16 cellular contexts compared by ENCODE assay signal in genomic region chr11:33463059-33463458, GRCh38.
DNase-seq lines count a peak whose midpoint lies in the region; ATAC-seq, FAIRE-seq and TF ChIP-seq lines count a peak whose summit lies in the region.
"Had no signal": no experiment of that assay in that cellular context is flagged by ENCODE, and none has a peak within 500 bp of the region (broad histone marks: within the 10 kb centered on the region; RNA-seq: fewer than 3 reads in every experiment).

No MANE protein-coding gene starts in this region.

- POLR2A ChIA-PET in endothelial cell of umbilical vein (lab: Charles Lee): no interaction called here

- H3K36me3 ChIP-seq in GM23248 (ENCODE audit: low read depth) (no peaks in the 10 kb centered on the region), endothelial cell of umbilical vein (ENCODE audit: control insufficient read depth in 2 of 2, extremely low read depth in 1 of 2, insufficient read depth in 2 of 2, low read length in 2 of 2) (no peaks in the 10 kb centered on the region)
- H3K36me3 ChIP-seq: SJSA1 had no signal

- BruUV-seq in endothelial cell of umbilical vein (replicated peaks; lab: Mats Ljungman, UMichigan): no TSS peak

- H2AFZ ChIP-seq in GM23248 (no peak overlapping the region), endothelial cell of umbilical vein (ENCODE audit: low read depth, low read length) (no peak overlapping the region)

- H4K20me1 ChIP-seq in GM23248 (ENCODE audit: insufficient read depth): no peaks in the 10 kb centered on the region
- peaks cover 2% of the 10 kb centered on the region for H4K20me1 ChIP-seq in endothelial cell of umbilical vein (replicated peaks; ENCODE audit: control insufficient read depth, extremely low read depth, insufficient read depth, low read length)

- 38 to 43% methylated on average over 4 of the region's 4 CpGs for WGBS in GM23248 (ENCODE audit: low coverage in 1 of 2, low lambda C conversion rate in 2 of 2, missing lambda C conversion rate in 2 of 2), 2 experiments

- DNase-seq in GM23248 (peak; percentile 70), T1000 (lab: John Stamatoyannopoulos, UW) (peak; percentile 2), endothelial cell of umbilical vein (ENCODE audit: low read depth, low spot score) (peak; percentile 47), pulmonary artery endothelial cell (ENCODE audit: low read depth, low spot score) (peak; percentile 53), cerebellar cortex (ENCODE audit: low spot score) (no peak)
- DNase-seq in activated naive CD4-positive, alpha-beta T cell (lab: John Stamatoyannopoulos, UW): no peak
- DNase-seq: KG1, NCI-H1092 treated with DMSO at 0.1 percent for 48 hours, NCI-H2081 treated with DMSO at 0.1 percent for 48 hours, NCI-H510A, NCI-H82, PC-3 had no signal

- H3K9me2 ChIP-seq in GM23248 (ENCODE audit: insufficient read depth): no peaks in the 10 kb centered on the region

- FAIRE-seq in endothelial cell of umbilical vein (lab: Jason Lieb, UNC): peak; percentile 74
- FAIRE-seq: H1 had no signal

- H3K27ac ChIP-seq in GM23248 (no peak overlapping the region), endothelial cell of umbilical vein (ENCODE audit: insufficient read depth, low read depth, low read length) (no peak overlapping the region)
- H3K27ac ChIP-seq: C4-2B, SJSA1 had no signal

- no peak overlapping the region for H3K4me2 ChIP-seq in GM23248 (ENCODE audit: unreplicated experiment)
- no peak overlapping the region for H3K4me2 ChIP-seq in endothelial cell of umbilical vein (ENCODE audit: insufficient read depth, low read length)

- in situ Hi-C loops in GM23248 (cut with MboI): no loop called here

- no peak for TF ChIP-seq CTCF in endothelial cell of umbilical vein (IDR thresholded peaks at IDR 0.05; ENCODE audit: extremely low read depth in 1 of 2, insufficient read depth in 1 of 2, low read depth in 1 of 2, low read length in 2 of 2)

- H3K9me1 ChIP-seq in endothelial cell of umbilical vein (replicated peaks; ENCODE audit: control insufficient read depth, extremely low read depth, insufficient read depth, low read length): no peaks in the 10 kb centered on the region

- dilution Hi-C loops in endothelial cell of umbilical vein (cut with MboI; ENCODE audit: extremely low pct_ligation_motif_present, low sequenced_read_pairs): no loop called here

- H3K4me1 ChIP-seq in GM23248 (ENCODE audit: insufficient read depth) (peaks cover 33% of the 10 kb centered on the region), endothelial cell of umbilical vein (ENCODE audit: control insufficient read depth, extremely low read depth, insufficient read depth, low read length) (peaks cover 5% of the 10 kb centered on the region)
- H3K4me1 ChIP-seq: SJSA1 had no signal

- peaks cover 94% of the 10 kb centered on the region for H3K79me2 ChIP-seq in GM23248 (ENCODE audit: insufficient read depth)
- H3K79me2 ChIP-seq in endothelial cell of umbilical vein (ENCODE audit: control insufficient read depth, insufficient read depth, low read length): peaks cover 28% of the 10 kb centered on the region

- intact Hi-C loops in endothelial cell of umbilical vein (cut with micrococcal nuclease): no loop called here

- no peaks in the 10 kb centered on the region for H3K27me3 ChIP-seq in GM23248 (replicated peaks; ENCODE audit: insufficient read depth)
- H3K27me3 ChIP-seq in endothelial cell of umbilical vein (ENCODE audit: control insufficient read depth in 2 of 2, insufficient read depth in 2 of 2, low read length in 2 of 2): no peaks in the 10 kb centered on the region
- H3K27me3 ChIP-seq: SJSA1 had no signal

- CTCF ChIA-PET in endothelial cell of umbilical vein (lab: Charles Lee): interaction anchor here (1.1 to 1.4 kb wide), 3 partner anchors 11 to 101 kb away, joined by 3 to 6 read pairs (median 4); no protein-coding TSS in a partner anchor

- no peak for ATAC-seq in GM18520 (IDR thresholded peaks at IDR 0.05; ENCODE audit: unreplicated experiment)
- ATAC-seq: PC-3 had no signal

- H3K9ac ChIP-seq in GM23248 (no peak overlapping the region), endothelial cell of umbilical vein (replicated peaks; ENCODE audit: extremely low read depth, insufficient read depth, low read length) (no peak overlapping the region)

- no peak for TF ChIP-seq POLR2A in endothelial cell of umbilical vein (IDR thresholded peaks at IDR 0.05; ENCODE audit: low read depth, low read length)

- H3F3A ChIP-seq in GM23248 (ENCODE audit: insufficient read depth): peaks cover 16% of the 10 kb centered on the region; the same call in 1 of the 2 replicates

- no peaks in the 10 kb centered on the region for H3K9me3 ChIP-seq in GM23248 (ENCODE audit: low read depth)
- no peaks in the 10 kb centered on the region for H3K9me3 ChIP-seq in endothelial cell of umbilical vein (replicated peaks; ENCODE audit: control insufficient read depth, insufficient read depth, low read length)
- H3K9me3 ChIP-seq: SJSA1 had no signal

- H3K4me3 ChIP-seq in GM23248 (no peak overlapping the region), endothelial cell of umbilical vein (replicated peaks in 1 of 3; ENCODE audit: insufficient read depth in 1 of 3, low read depth in 1 of 3, low read length in 3 of 3) (no peak overlapping the region)
- H3K4me3 ChIP-seq: SJSA1 had no signal

TF ChIP-seq in endothelial cell of umbilical vein, 7 proteins besides CTCF, POLR2A, EP300 and RAD21:
- no peak for TF ChIP-seq POLR2AphosphoS5 (IDR thresholded peaks at IDR 0.05; ENCODE audit: insufficient read depth, low read depth, low read length)
- no peak for TF ChIP-seq EZH2 (IDR thresholded peaks at IDR 0.05; ENCODE audit: borderline replicate concordance, low read depth, low read length, severe bottlenecking)
- no peak for TF ChIP-seq MYC (IDR thresholded peaks at IDR 0.05; ENCODE audit: low read depth, low read length)
- TF ChIP-seq GATA2 (IDR thresholded peaks at IDR 0.05; ENCODE audit: insufficient read depth, insufficient read length, low read depth, low read length): no peak
- TF ChIP-seq MAX (IDR thresholded peaks at IDR 0.05; ENCODE audit: insufficient read depth, insufficient read length): no peak
- TF ChIP-seq FOS (IDR thresholded peaks at IDR 0.05; ENCODE audit: borderline replicate concordance, insufficient read depth, low read length): peak; percentile 83
- peak; percentile 45 for TF ChIP-seq JUN (IDR thresholded peaks at IDR 0.05; ENCODE audit: borderline replicate concordance, insufficient read depth, insufficient read length, low read depth)

Comparison
In these comparisons a context has a peak if more than half of its experiments do, and no peak if none do; other contexts are left out.
1. DNase-seq: peak in GM23248 (single experiment), T1000 (single experiment), endothelial cell of umbilical vein (single experiment) and pulmonary artery endothelial cell (single experiment); none in cerebellar cortex (single experiment) and activated naive CD4-positive, alpha-beta T cell (0 of 4).